In the genomic region with DNA sequence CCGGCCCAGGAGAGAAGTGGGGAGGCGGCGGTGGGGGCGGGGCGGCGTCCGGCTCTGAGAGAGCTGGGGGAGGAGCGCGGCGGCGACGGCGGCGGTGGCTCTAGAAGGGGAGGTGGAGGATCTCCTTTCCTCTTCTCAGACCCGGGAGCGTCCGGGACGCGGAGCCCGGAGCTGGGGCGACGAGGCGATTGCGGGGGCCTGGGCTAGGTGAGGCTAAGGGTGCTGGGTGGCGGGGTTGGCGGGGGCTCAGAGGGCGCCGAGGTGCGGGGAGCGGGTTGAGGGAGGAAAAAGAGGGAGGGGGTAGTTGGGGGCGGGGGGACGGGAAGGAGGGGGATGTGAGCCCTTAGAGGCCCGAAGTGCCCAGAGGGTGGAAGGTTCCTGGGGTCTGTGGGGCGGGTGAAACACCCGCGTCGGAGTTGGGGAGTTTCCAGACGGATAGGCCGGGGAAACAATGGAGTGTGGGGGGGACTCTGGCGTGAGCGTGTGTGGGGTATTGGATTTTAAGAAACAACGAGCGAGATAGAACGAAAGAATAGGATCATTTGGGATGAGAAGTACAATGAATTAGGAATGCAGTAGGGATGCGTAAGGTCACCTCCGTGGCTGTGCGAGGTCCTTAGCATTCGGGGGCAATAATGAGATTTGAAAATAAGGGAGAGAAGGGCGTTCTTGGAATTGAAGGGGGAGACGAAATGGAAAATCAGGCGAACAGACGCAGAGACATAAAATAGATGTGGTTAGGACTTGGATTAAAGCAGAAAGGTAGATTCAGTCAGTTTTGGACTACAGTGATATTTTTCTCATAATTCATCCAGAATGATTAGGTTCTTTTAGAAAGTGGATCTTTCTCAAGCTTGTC, we compare ENCODE assay signal across 8 cellular contexts. TPM values are rescaled to one million over a fixed set of nuclear protein-coding genes. Genes with fewer than 3 reads are reported as not detected.
A peak's percentile ranks its signal among the peaks of the same experiment; 100 is the strongest.
DNase-seq lines count a peak whose midpoint lies in the region; ATAC-seq and TF ChIP-seq lines count a peak whose summit lies in the region.

A gene (plus strand): TSS at position 82 of the 859 bp plus-strand sequence. CDS start 93,551 bp downstream, outside the sequence.

- H3K27ac ChIP-seq in 22Rv1 (peak within 1 kb of the TSS; percentile 95), temporal lobe (ENCODE audit: low read depth, low read length) (peak within 1 kb of the TSS; percentile 79)

- TF ChIP-seq POLR2A in GM10847 (IDR thresholded peaks at IDR 0.05; ENCODE audit: extremely low read depth, insufficient read length) (peak; percentile 46), lower leg skin (IDR thresholded peaks at IDR 0.05) (no peak)

- no peaks in the 10 kb centered on the region for H3K9me3 Mint-ChIP-seq in chondrocyte (ENCODE audit: low read depth)

- ATAC-seq in left lobe of liver: no peak

- intact Hi-C loops in lower leg skin (cut with DNase I; ENCODE audit: low total_unique reads): loop anchor here (5.0 kb wide), 1 partner anchor 140 kb away; no protein-coding TSS in a partner anchor

- H3K27me3 Mint-ChIP-seq in chondrocyte (ENCODE audit: low read depth): no peaks in the 10 kb centered on the region

- no peaks in the 10 kb centered on the region for H3K36me3 Mint-ChIP-seq in chondrocyte (ENCODE audit: low read depth)

- TF ChIP-seq CTCF in 22Rv1 (IDR thresholded peaks at IDR 0.05): no peak
- TF ChIP-seq CTCF in chondrocyte (IDR thresholded peaks at IDR 0.05): no peak
- TF ChIP-seq CTCF in lower leg skin (IDR thresholded peaks at IDR 0.05): no peak

- H3K27ac Mint-ChIP-seq in chondrocyte (ENCODE audit: unreplicated experiment): peak within 1 kb of the TSS; percentile 97

- peak within 1 kb of the TSS; percentile 75 for H3K4me3 ChIP-seq in lower leg skin (ENCODE audit: low read depth, poor library complexity, severe bottlenecking)

- peaks cover 38% of the 10 kb centered on the region for H3K4me1 Mint-ChIP-seq in chondrocyte (ENCODE audit: low read depth)

- H3K4me3 Mint-ChIP-seq in chondrocyte (ENCODE audit: unreplicated experiment): peak within 1 kb of the TSS; percentile 88

- WGBS in lower leg skin, 2 donors: 1 to 2% methylated on average over 37 to 50 of the region's 52 CpGs

- DNase-seq in NCI-H774 (lab: John Stamatoyannopoulos, UW) (peak; percentile 32), chondrocyte (ENCODE audit: low spot score) (peak; percentile 98), lower leg skin (ENCODE audit: low spot score in 2 of 2) (peak; percentile 92 to 99), NAMALWA (ENCODE audit: low spot score) (no peak), left lobe of liver (ENCODE audit: low spot score) (no peak)

RNA-seq across cellular contexts. Expression of the gene that starts here (rescaled TPM):
- total RNA-seq in chondrocyte: 24.1 to 26.2 TPM (median 24.2 TPM) in 3 replicates
- 10 to 100 TPM; 14.0 to 26.5 (median 19.6) TPM for total RNA-seq in lower leg skin
- total RNA-seq in temporal lobe: 36.4 TPM
- total RNA-seq in left lobe of liver: 5.9 TPM

Comparison
In these comparisons a context has a peak if more than half of its experiments do, and no peak if none do; other contexts are left out.
1. DNase-seq: peak in NCI-H774 (single experiment), chondrocyte (single experiment) and lower leg skin (2 of 2); none in NAMALWA (single experiment) and left lobe of liver (single experiment).